In genomic region chr2:36490749-36491148, GRCh38 we compare ENCODE assay signal across 1 cellular context.
TF ChIP-seq lines count a peak whose summit lies in the region.

No MANE protein-coding gene starts in this region.

TF ChIP-seq in IMR-90, 13 proteins besides CTCF, POLR2A, EP300 and RAD21:
- no peak for TF ChIP-seq ELK1 (IDR thresholded peaks at IDR 0.05; ENCODE audit: borderline replicate concordance, low read depth, low read length)
- TF ChIP-seq NFE2L2 (IDR thresholded peaks at IDR 0.05; ENCODE audit: low read depth, low read length): no peak
- no peak for TF ChIP-seq RFX5 (IDR thresholded peaks at IDR 0.05; ENCODE audit: low read depth, low read length)
- no peak for TF ChIP-seq USF2 (IDR thresholded peaks at IDR 0.05; ENCODE audit: low read depth, low read length)
